In the genomic region with DNA sequence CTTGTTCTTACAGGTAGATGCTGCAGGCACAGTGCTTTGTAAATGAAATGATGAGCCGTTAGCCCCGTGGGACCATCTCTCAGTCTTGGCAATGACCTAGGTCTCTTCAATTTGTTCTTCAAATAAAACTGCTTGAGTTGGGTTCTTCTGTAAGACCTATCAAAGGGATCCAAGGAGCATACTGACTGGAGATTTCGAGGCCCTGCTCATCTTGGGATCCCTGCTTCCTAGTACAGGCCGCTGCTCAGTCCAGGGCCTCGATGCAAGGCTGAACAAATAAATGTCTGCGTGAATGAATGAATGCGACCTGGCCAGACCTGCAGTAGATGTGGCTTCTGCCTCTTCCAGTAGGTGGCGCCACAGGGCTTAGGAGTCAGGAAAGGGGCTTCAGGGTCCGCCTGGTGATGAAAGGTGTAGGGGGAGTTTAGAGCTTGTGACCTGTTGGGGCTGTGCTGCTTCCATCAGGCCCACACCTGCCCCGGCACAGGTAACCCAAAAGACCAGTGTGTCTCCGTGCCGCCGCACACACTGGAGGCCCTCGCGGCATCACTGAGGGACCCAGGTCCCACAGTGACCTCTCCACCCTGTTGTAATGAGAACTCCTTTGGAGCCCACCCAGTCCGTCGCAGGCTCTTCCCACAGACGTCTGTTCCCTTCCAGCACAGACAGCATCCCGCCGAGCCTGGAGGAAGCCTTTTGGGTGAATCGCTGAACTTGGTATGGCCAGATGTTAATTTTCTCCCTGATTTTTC, we compare ENCODE assay signal across 8 cellular contexts. TPM values are rescaled to one million over a fixed set of nuclear protein-coding genes. Genes with fewer than 3 reads are reported as not detected.
A peak's percentile ranks its signal among the peaks of the same experiment; 100 is the strongest.
DNase-seq lines count a peak whose midpoint lies in the region; ATAC-seq and TF ChIP-seq lines count a peak whose summit lies in the region.

No MANE protein-coding gene starts in this region.

- peaks cover 11% of the 10 kb centered on the region for H3K4me1 Mint-ChIP-seq in activated T-cell treated with anti-CD3 and anti-CD28 coated beads, Interleukin-2, amount 50 U/mL, for 4 hours (ENCODE audit: low read depth)

- DNase-seq in 8988T (peak; percentile 51), GM10248 (ENCODE audit: extremely low spot score) (peak; percentile 40), NCI-H2171 (lab: John Stamatoyannopoulos, UW) (peak; percentile 78), cardiac muscle cell (ENCODE audit: low read depth in 1 of 2, low spot score in 1 of 2) (peak; percentile 73 to 90), retinal pigment epithelial cell (ENCODE audit: low read depth) (peak; percentile 2)
- DNase-seq in activated T-cell treated with anti-CD3 and anti-CD28 coated beads, Interleukin-2, amount 50 U/mL, for 4 hours: peak; percentile 12

- ATAC-seq in activated T-cell treated with anti-CD3 and anti-CD28 coated beads, Interleukin-2, amount 50 U/mL, for 4 hours: no peak
- ATAC-seq in HG02970 (IDR thresholded peaks at IDR 0.05; ENCODE audit: low FRiP score, unreplicated experiment): no peak
- ATAC-seq in GM18511 (IDR thresholded peaks at IDR 0.05; ENCODE audit: unreplicated experiment): no peak

- H3K36me3 Mint-ChIP-seq in activated T-cell treated with anti-CD3 and anti-CD28 coated beads, Interleukin-2, amount 50 U/mL, for 4 hours (ENCODE audit: insufficient read depth): no peaks in the 10 kb centered on the region

- H3K27ac ChIP-seq in cardiac muscle cell: no peak overlapping the region

- peaks cover 39% of the 10 kb centered on the region for H3K4me1 ChIP-seq in cardiac muscle cell (ENCODE audit: low read depth)

- H3K36me3 ChIP-seq in cardiac muscle cell: no peaks in the 10 kb centered on the region

- peaks cover 43% of the 10 kb centered on the region for H3K27me3 Mint-ChIP-seq in activated T-cell treated with anti-CD3 and anti-CD28 coated beads, Interleukin-2, amount 50 U/mL, for 4 hours (ENCODE audit: low read depth)

- no peak overlapping the region for H3K4me3 Mint-ChIP-seq in activated T-cell treated with anti-CD3 and anti-CD28 coated beads, Interleukin-2, amount 50 U/mL, for 4 hours

- POLR2A ChIA-PET in GM10248 (lab: Yijun Ruan, JAX): no interaction called here

- no peaks in the 10 kb centered on the region for H3K9me3 ChIP-seq in cardiac muscle cell (ENCODE audit: low read depth)

- H3K9me3 Mint-ChIP-seq in activated T-cell treated with anti-CD3 and anti-CD28 coated beads, Interleukin-2, amount 50 U/mL, for 4 hours: no peaks in the 10 kb centered on the region

- H3K4me3 ChIP-seq in cardiac muscle cell (no peak overlapping the region), retinal pigment epithelial cell (ENCODE audit: low read length) (no peak overlapping the region)

- TF ChIP-seq CTCF in GM10248 (IDR thresholded peaks at IDR 0.05; ENCODE audit: control extremely low read depth, extremely low read depth, low read depth, missing control alignments): peak; percentile 60
- TF ChIP-seq CTCF in cardiac muscle cell (IDR thresholded peaks at IDR 0.05; ENCODE audit: low read depth, low read length): peak; percentile 91
- TF ChIP-seq CTCF in retinal pigment epithelial cell (conservative IDR thresholded peaks at IDR 0.05; ENCODE audit: low read depth, low read length): peak; percentile 81

- CTCF ChIA-PET in GM10248 (lab: Yijun Ruan, JAX): interaction anchor here (1.0 to 1.6 kb wide), 2 partner anchors 226 to 526 kb away, joined by 3 to 6 read pairs; no protein-coding TSS in a partner anchor

- no peaks in the 10 kb centered on the region for H3K27me3 ChIP-seq in cardiac muscle cell

RNA-seq across cellular contexts. Expression of gene CACNA1C, which starts 4.4 kb away (rescaled TPM):
- total RNA-seq in activated T-cell treated with anti-CD3 and anti-CD28 coated beads, Interleukin-2, amount 50 U/mL, for 4 hours: under 1 TPM; 0.03 to 0.08 (median 0.03) TPM
- total RNA-seq in cardiac muscle cell: 53.9 and 77.8 TPM in 2 replicates
- 30.4 and 40.8 TPM in 2 replicates for polyA plus RNA-seq in cardiac muscle cell

RNA-seq across cellular contexts. Expression of gene DCP1B, which starts 53.0 kb away (rescaled TPM):
- 10 to 100 TPM in 1 of 3 donors, 1 to 10 TPM in 2; 8.1 to 11.4 (median 9.2) TPM for total RNA-seq in activated T-cell treated with anti-CD3 and anti-CD28 coated beads, Interleukin-2, amount 50 U/mL, for 4 hours
- total RNA-seq in cardiac muscle cell: 20.3 and 27.8 TPM in 2 replicates
- polyA plus RNA-seq in cardiac muscle cell: 27.9 and 43.8 TPM in 2 replicates

Comparison
In these comparisons a context has a peak if more than half of its experiments do, and no peak if none do; other contexts are left out.
1. DNase-seq: peak in every context shown above with its lines; median percentile 82 in cardiac muscle cell; 78 in NCI-H2171; 51 in 8988T; 40 in GM10248; 12 in activated T-cell treated with anti-CD3 and anti-CD28 coated beads, Interleukin-2, amount 50 U/mL, for 4 hours; 2 in retinal pigment epithelial cell.
2. RNA of gene CACNA1C, which starts 4.4 kb away (total RNA-seq): 53.9 to 77.8 TPM in cardiac muscle cell; 0.03 to 0.08 TPM in activated T-cell treated with anti-CD3 and anti-CD28 coated beads, Interleukin-2, amount 50 U/mL, for 4 hours; every median in the first group is over 10 times any median in the second.
3. Peak in every context shown above with its lines, with median percentiles within 50 percentile points of each other: CTCF ChIP-seq.